8 cellular contexts compared by ENCODE assay signal in genomic region chr20:19758888-19759331, GRCh38. TPM values are rescaled to one million over a fixed set of nuclear protein-coding genes. Genes with fewer than 3 reads are reported as not detected.
DNase-seq lines count a peak whose midpoint lies in the region; TF ChIP-seq lines count a peak whose summit lies in the region.

No MANE protein-coding gene starts in this region.

- H3K79me2 ChIP-seq in smooth muscle cell (ENCODE audit: low read depth) = peaks cover 6% of the 10 kb centered on the region

- H3K36me3 ChIP-seq in breast epithelium = no peaks in the 10 kb centered on the region
- no peaks in the 10 kb centered on the region for H3K36me3 ChIP-seq in smooth muscle cell (ENCODE audit: low read depth)

- H3K9ac ChIP-seq in smooth muscle cell (ENCODE audit: low read depth) = no peak overlapping the region

- no peak for DNase-seq in LNCaP clone FGC (ENCODE audit: low read depth)
- DNase-seq in breast epithelium (ENCODE audit: low spot score in 2 of 2) = peak; percentile 32 to 72
- peak; percentile 88 for DNase-seq in islet precursor cell
- DNase-seq in smooth muscle cell (lab: John Stamatoyannopoulos, UW; ENCODE audit: unreplicated experiment) = peak; percentile 65
- DNase-seq in activated CD4-positive, CD25-positive, alpha-beta regulatory T cell (lab: John Stamatoyannopoulos, UW) = no peak
- no peak for DNase-seq in stimulated activated naive CD4-positive, alpha-beta T cell treated with Interleukin-2 at 50 U/mL for 16 hours (lab: John Stamatoyannopoulos, UW)
- no peak for DNase-seq in NCI-H146 (lab: John Stamatoyannopoulos, UW)
- DNase-seq in NCI-H510A treated with DMSO at 0.1 percent for 48 hours (lab: John Stamatoyannopoulos, UW) = no peak

- intact Hi-C loops in breast epithelium (cut with DNase I; ENCODE audit: low total_unique reads) = no loop called here

- TF ChIP-seq POLR2A in breast epithelium (IDR thresholded peaks at IDR 0.05) = no peak

- peak overlapping the region; percentile 92 to 96 for H3K27ac ChIP-seq in breast epithelium
- H3K27ac ChIP-seq in smooth muscle cell (ENCODE audit: low read depth) = peak overlapping the region; percentile 69

- H3K27me3 ChIP-seq in breast epithelium (no peaks in the 10 kb centered on the region), smooth muscle cell (ENCODE audit: low read depth) (no peaks in the 10 kb centered on the region)

- TF ChIP-seq CTCF in LNCaP clone FGC (IDR thresholded peaks at IDR 0.05; ENCODE audit: control insufficient read depth, extremely low read depth, insufficient read depth) (no peak), breast epithelium (IDR thresholded peaks at IDR 0.05) (no peak), smooth muscle cell (IDR thresholded peaks at IDR 0.05; ENCODE audit: borderline replicate concordance, insufficient read depth, poor library complexity, severe bottlenecking) (no peak)

- H3K4me3 ChIP-seq in LNCaP clone FGC (ENCODE audit: low read depth, low read length) = peak overlapping the region; percentile 60
- peak overlapping the region; percentile 66 to 94 (median 81) for H3K4me3 ChIP-seq in breast epithelium
- H3K4me3 ChIP-seq in smooth muscle cell = peak overlapping the region; percentile 87

- WGBS in smooth muscle cell (ENCODE audit: low lambda C conversion rate) = 2% methylated on average over 28 of the region's 28 CpGs

- peaks cover 4% of the 10 kb centered on the region for H4K20me1 ChIP-seq in smooth muscle cell (ENCODE audit: low read depth)

- H3K4me1 ChIP-seq in breast epithelium (peaks cover 3 to 8% of the 10 kb centered on the region in 2 donors), smooth muscle cell (ENCODE audit: low read depth) (peaks cover 17% of the 10 kb centered on the region)

- H3K9me3 ChIP-seq in breast epithelium (no peaks in the 10 kb centered on the region), smooth muscle cell (replicated peaks; ENCODE audit: low read depth) (no peaks in the 10 kb centered on the region)

- H2AFZ ChIP-seq in smooth muscle cell (ENCODE audit: low read depth) = peak overlapping the region; percentile 94

- H3K4me2 ChIP-seq in smooth muscle cell = peak overlapping the region; percentile 95

- peaks cover 10% of the 10 kb centered on the region for H3F3A ChIP-seq in smooth muscle cell (ENCODE audit: low read depth)

RNA-seq across cellular contexts. Expression of gene RIN2, which starts 0.9 kb away (rescaled TPM):
- total RNA-seq in breast epithelium = 100 to 1,000 TPM in 2 of 3 donors, 10 to 100 TPM in 1; 82.7 to 114 (median 104) TPM
- total RNA-seq in smooth muscle cell = 26.9 and 29.5 TPM in 2 replicates
- 16.0 TPM in 2 replicates for polyA plus RNA-seq in smooth muscle cell

Comparison
In these comparisons a context has a peak if more than half of its experiments do, and no peak if none do; other contexts are left out.
1. DNase-seq: peak in breast epithelium (2 of 2), islet precursor cell (single experiment) and smooth muscle cell (single experiment); none in LNCaP clone FGC (single experiment), activated CD4-positive, CD25-positive, alpha-beta regulatory T cell (0 of 4), stimulated activated naive CD4-positive, alpha-beta T cell treated with Interleukin-2 at 50 U/mL for 16 hours (single experiment), NCI-H146 (single experiment) and NCI-H510A treated with DMSO at 0.1 percent for 48 hours (single experiment).
2. Peak in every context shown above with its lines, with median percentiles within 50 percentile points of each other: H3K4me3 ChIP-seq.